14 cellular contexts compared by ENCODE assay signal in genomic region chr9:132794730-132795380, GRCh38.
A peak's percentile ranks its signal among the peaks of the same experiment; 100 is the strongest.
DNase-seq lines count a peak whose midpoint lies in the region; ATAC-seq and TF ChIP-seq lines count a peak whose summit lies in the region.
"Had no signal": no experiment of that assay in that cellular context is flagged by ENCODE, and none has a peak within 500 bp of the region (broad histone marks: within the 10 kb centered on the region; RNA-seq: fewer than 3 reads in every experiment).

No MANE protein-coding gene starts in this region.

- no peak overlapping the region for H3K4me3 Mint-ChIP-seq in activated CD8-positive, alpha-beta T cell treated with anti-CD3 and anti-CD28 coated beads for 36 hours
- H3K4me3 Mint-ChIP-seq in activated CD8-positive, alpha-beta T cell treated with anti-CD3 and anti-CD28 coated beads, Interleukin-2, amount 10 ng/mL, durations not matched to agents 7 days and 5 days: no peak overlapping the region
- H3K4me3 Mint-ChIP-seq in type B pancreatic cell (no peak overlapping the region), WTC11 (no peak overlapping the region)
- H3K4me3 Mint-ChIP-seq: activated B cell treated with CpG ODN at 0.5 μM for 24 hours; activated T-cell treated with anti-CD3 and anti-CD28 coated beads, Interleukin-2, amount 50 U/mL, for 72 hours; dendritic cell treated with granulocyte-macrophage colony-stimulating factor and Interleukin-4, amounts not matched to agents 40 ng/mL and 50 ng/mL, for 4 days had no signal

- peaks cover 18% of the 10 kb centered on the region for H3K27me3 Mint-ChIP-seq in activated CD8-positive, alpha-beta T cell treated with anti-CD3 and anti-CD28 coated beads for 36 hours
- H3K27me3 Mint-ChIP-seq in activated CD8-positive, alpha-beta T cell treated with anti-CD3 and anti-CD28 coated beads, Interleukin-2, amount 10 ng/mL, durations not matched to agents 7 days and 5 days (ENCODE audit: low read depth): peaks cover 32% of the 10 kb centered on the region
- H3K27me3 Mint-ChIP-seq in type B pancreatic cell: peaks cover 38% of the 10 kb centered on the region
- peaks cover 96% of the 10 kb centered on the region for H3K27me3 Mint-ChIP-seq in WTC11 (ENCODE audit: low read depth)

- ATAC-seq in activated CD8-positive, alpha-beta T cell treated with anti-CD3 and anti-CD28 coated beads for 36 hours: no peak
- no peak for ATAC-seq in activated CD8-positive, alpha-beta T cell treated with anti-CD3 and anti-CD28 coated beads, Interleukin-2, amount 10 ng/mL, durations not matched to agents 7 days and 5 days
- peak; percentile 31 for ATAC-seq in esophagus mucosa
- no peak for ATAC-seq in WTC11
- no peak for ATAC-seq in GM21576 (IDR thresholded peaks at IDR 0.05; ENCODE audit: unreplicated experiment)
- ATAC-seq: activated T-cell treated with anti-CD3 and anti-CD28 coated beads, Interleukin-2, amount 50 U/mL, for 72 hours had no signal

- no peaks in the 10 kb centered on the region for H3K36me3 Mint-ChIP-seq in activated CD8-positive, alpha-beta T cell treated with anti-CD3 and anti-CD28 coated beads for 36 hours (ENCODE audit: low read depth)
- H3K36me3 Mint-ChIP-seq in activated CD8-positive, alpha-beta T cell treated with anti-CD3 and anti-CD28 coated beads, Interleukin-2, amount 10 ng/mL, durations not matched to agents 7 days and 5 days (ENCODE audit: low read depth): no peaks in the 10 kb centered on the region
- no peaks in the 10 kb centered on the region for H3K36me3 Mint-ChIP-seq in type B pancreatic cell
- H3K36me3 Mint-ChIP-seq in WTC11: no peaks in the 10 kb centered on the region

- H3K27ac Mint-ChIP-seq in activated CD8-positive, alpha-beta T cell treated with anti-CD3 and anti-CD28 coated beads for 36 hours: no peak overlapping the region
- H3K27ac Mint-ChIP-seq in activated CD8-positive, alpha-beta T cell treated with anti-CD3 and anti-CD28 coated beads, Interleukin-2, amount 10 ng/mL, durations not matched to agents 7 days and 5 days: no peak overlapping the region
- H3K27ac Mint-ChIP-seq in type B pancreatic cell (no peak overlapping the region), WTC11 (no peak overlapping the region)
- H3K27ac Mint-ChIP-seq: activated B cell treated with CpG ODN at 0.5 μM for 24 hours; activated T-cell treated with anti-CD3 and anti-CD28 coated beads, Interleukin-2, amount 50 U/mL, for 72 hours; dendritic cell treated with granulocyte-macrophage colony-stimulating factor and Interleukin-4, amounts not matched to agents 40 ng/mL and 50 ng/mL, for 4 days had no signal

- intact Hi-C loops in activated CD8-positive, alpha-beta T cell treated with anti-CD3 and anti-CD28 coated beads for 36 hours (cut with micrococcal nuclease): loop anchor here (10.0 kb wide), 1 partner anchor 380 kb away; the partner anchor contains the start of gene CFAP77

- CTCF ChIA-PET in activated CD8-positive, alpha-beta T cell treated with anti-CD3 and anti-CD28 coated beads for 36 hours (lab: Charles Lee): no interaction called here
- CTCF ChIA-PET in activated CD8-positive, alpha-beta T cell treated with anti-CD3 and anti-CD28 coated beads, Interleukin-2, amount 10 ng/mL, durations not matched to agents 7 days and 5 days (lab: Charles Lee): interaction anchor here (1.4 kb wide), 1 partner anchor 25 kb away, joined by 4 read pairs; no protein-coding TSS in a partner anchor
- CTCF ChIA-PET in WTC11 (lab: Charles Lee): no interaction called here

- POLR2A ChIA-PET in activated CD8-positive, alpha-beta T cell treated with anti-CD3 and anti-CD28 coated beads for 36 hours (lab: Charles Lee): no interaction called here
- POLR2A ChIA-PET in activated CD8-positive, alpha-beta T cell treated with anti-CD3 and anti-CD28 coated beads, Interleukin-2, amount 10 ng/mL, durations not matched to agents 7 days and 5 days (lab: Charles Lee): no interaction called here
- POLR2A ChIA-PET in WTC11 (lab: Charles Lee): no interaction called here

- no peaks in the 10 kb centered on the region for H3K4me1 Mint-ChIP-seq in activated CD8-positive, alpha-beta T cell treated with anti-CD3 and anti-CD28 coated beads for 36 hours (ENCODE audit: low read depth)
- no peaks in the 10 kb centered on the region for H3K4me1 Mint-ChIP-seq in activated CD8-positive, alpha-beta T cell treated with anti-CD3 and anti-CD28 coated beads, Interleukin-2, amount 10 ng/mL, durations not matched to agents 7 days and 5 days (ENCODE audit: low read depth)
- H3K4me1 Mint-ChIP-seq in type B pancreatic cell (ENCODE audit: unreplicated experiment) (peaks cover 10% of the 10 kb centered on the region), WTC11 (0 out of 2 replicates have a peak, but pooled peaks cover under 1% of the 10 kb centered on the region)
- H3K4me1 Mint-ChIP-seq: activated B cell treated with CpG ODN at 0.5 μM for 24 hours had no signal

- no peak for TF ChIP-seq CTCF in activated CD8-positive, alpha-beta T cell treated with anti-CD3 and anti-CD28 coated beads for 36 hours (IDR thresholded peaks at IDR 0.05)
- TF ChIP-seq CTCF in type B pancreatic cell (conservative IDR thresholded peaks at IDR 0.05): no peak
- TF ChIP-seq CTCF in WTC11 (IDR thresholded peaks at IDR 0.05): no peak

- DNase-seq in activated CD8-positive, alpha-beta T cell treated with anti-CD3 and anti-CD28 coated beads for 36 hours: peak; percentile 24
- no peak for DNase-seq in activated CD8-positive, alpha-beta T cell treated with anti-CD3 and anti-CD28 coated beads, Interleukin-2, amount 10 ng/mL, durations not matched to agents 7 days and 5 days
- DNase-seq in NCI-H748 (lab: John Stamatoyannopoulos, UW; ENCODE audit: unreplicated experiment) (peak; percentile 59), type B pancreatic cell (ENCODE audit: extremely low spot score, unreplicated experiment) (peak; percentile 42), WTC11 (ENCODE audit: low spot score) (no peak)
- DNase-seq in activated naive CD4-positive, alpha-beta T cell treated with Interleukin-2 at 50 U/mL for 16 hours: no peak
- DNase-seq: activated B cell treated with CpG ODN at 0.5 μM for 24 hours; activated T-cell treated with anti-CD3 and anti-CD28 coated beads, Interleukin-2, amount 50 U/mL, for 72 hours; amygdala; NCI-H1694 treated with DMSO at 0.1 percent for 48 hours; ovary had no signal

- no peaks in the 10 kb centered on the region for H3K9me3 Mint-ChIP-seq in activated CD8-positive, alpha-beta T cell treated with anti-CD3 and anti-CD28 coated beads for 36 hours
- no peaks in the 10 kb centered on the region for H3K9me3 Mint-ChIP-seq in activated CD8-positive, alpha-beta T cell treated with anti-CD3 and anti-CD28 coated beads, Interleukin-2, amount 10 ng/mL, durations not matched to agents 7 days and 5 days (ENCODE audit: insufficient read depth)
- H3K9me3 Mint-ChIP-seq in type B pancreatic cell (no peaks in the 10 kb centered on the region), WTC11 (peaks cover 9% of the 10 kb centered on the region)
- H3K9me3 Mint-ChIP-seq: activated B cell treated with CpG ODN at 0.5 μM for 24 hours; activated T-cell treated with anti-CD3 and anti-CD28 coated beads, Interleukin-2, amount 50 U/mL, for 72 hours; dendritic cell treated with granulocyte-macrophage colony-stimulating factor and Interleukin-4, amounts not matched to agents 40 ng/mL and 50 ng/mL, for 4 days had no signal

TF ChIP-seq in WTC11, 78 proteins besides CTCF, POLR2A, EP300 and RAD21 (continues in another document):
- TF ChIP-seq GTF2I (CRISPR knock-in tag; conservative IDR thresholded peaks at IDR 0.05) (no peak), ZNF317 (CRISPR knock-in tag; IDR thresholded peaks at IDR 0.05; ENCODE audit: borderline replicate concordance, low read depth) (no peak), ELF4 (CRISPR knock-in tag; IDR thresholded peaks at IDR 0.05; ENCODE audit: low read depth) (no peak), ZNF532 (CRISPR knock-in tag; IDR thresholded peaks at IDR 0.05; ENCODE audit: borderline replicate concordance) (no peak)

Comparison
In these comparisons a context has a peak if more than half of its experiments do, and no peak if none do; other contexts are left out.
1. DNase-seq: peak in activated CD8-positive, alpha-beta T cell treated with anti-CD3 and anti-CD28 coated beads for 36 hours (single experiment), NCI-H748 (single experiment) and type B pancreatic cell (single experiment); none in activated CD8-positive, alpha-beta T cell treated with anti-CD3 and anti-CD28 coated beads, Interleukin-2, amount 10 ng/mL, durations not matched to agents 7 days and 5 days (single experiment), activated naive CD4-positive, alpha-beta T cell treated with Interleukin-2 at 50 U/mL for 16 hours (single experiment) and WTC11 (single experiment).